In the genomic region with DNA sequence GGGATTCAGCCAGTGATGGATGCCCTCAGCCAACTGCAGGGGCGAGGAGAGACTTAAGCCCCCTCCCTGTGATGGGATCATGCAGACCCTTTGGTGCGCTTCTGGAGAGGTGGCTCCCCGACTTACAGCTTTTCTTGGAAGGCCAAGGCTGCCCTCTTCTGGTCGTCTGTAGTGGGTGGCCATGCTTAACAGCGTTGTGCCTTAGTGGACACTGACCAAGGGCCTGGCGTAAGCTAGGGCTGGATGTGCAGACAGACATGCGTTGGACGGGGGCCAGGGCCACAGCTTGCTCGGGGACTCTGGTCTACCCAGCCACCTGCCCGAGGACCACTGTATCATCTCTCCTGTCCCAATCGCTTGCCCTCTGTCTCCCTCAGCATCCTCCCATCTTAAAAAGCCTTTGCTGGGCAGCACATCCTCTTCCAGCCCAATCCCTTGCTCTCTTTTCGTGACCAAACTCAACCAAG, we compare ENCODE assay signal across 8 cellular contexts. TPM values are rescaled to one million over a fixed set of nuclear protein-coding genes. Genes with fewer than 3 reads are reported as not detected.
DNase-seq lines count a peak whose midpoint lies in the region; ATAC-seq, FAIRE-seq and TF ChIP-seq lines count a peak whose summit lies in the region.

No MANE protein-coding gene starts in this region.

- TF ChIP-seq CTCF in SK-N-SH (IDR thresholded peaks at IDR 0.05), result peak; percentile 80

- peak; percentile 93 for TF ChIP-seq RAD21 in SK-N-SH (IDR thresholded peaks at IDR 0.05; ENCODE audit: low read length)

- peaks cover 5 to 14% of the 10 kb centered on the region in 2 experiments; a peak in 1 of 4 replicates for H3K4me1 ChIP-seq in SK-N-SH (ENCODE audit: control insufficient read depth in 1 of 2, insufficient read depth in 2 of 2, low read depth in 1 of 2, low read length in 1 of 2)
- H3K4me1 ChIP-seq in small intestine (ENCODE audit: control insufficient read depth in 2 of 2, insufficient read depth in 1 of 2, low read depth in 1 of 2, low read length in 1 of 2), result no peaks in the 10 kb centered on the region

- WGBS in SK-N-SH (ENCODE audit: low lambda C conversion rate), result 31% methylated on average over 6 of the region's 12 CpGs
- 19 to 29% (median 27%) methylated on average over 12 of the region's 12 CpGs for WGBS in small intestine, 3 donors

- no peak overlapping the region for H3K4me2 ChIP-seq in SK-N-SH

- H3K9me2 ChIP-seq in SK-N-SH, result no peaks in the 10 kb centered on the region

- FAIRE-seq in small intestine (lab: Jason Lieb, UNC), result no peak

- DNase-seq in Daoy (ENCODE audit: low read depth), result peak; percentile 81
- DNase-seq in MV-4-11 (lab: John Stamatoyannopoulos, UW), result peak; percentile 66
- DNase-seq in SK-N-SH, result peak; percentile 80
- peak in 57 of 61 donors; percentile 18 to 84 (median 63) for DNase-seq in caudate nucleus (lab: John Stamatoyannopoulos, UW)
- DNase-seq in inferior parietal cortex (ENCODE audit: extremely low spot score), result peak; percentile 93
- peak; percentile 67 for DNase-seq in small intestine

- no peaks in the 10 kb centered on the region for H3F3A ChIP-seq in SK-N-SH (replicated peaks; ENCODE audit: insufficient read depth)

- CTCF ChIA-PET in SK-N-SH (lab: Yijun Ruan, JAX), result interaction anchor here (0.5 to 12.5 kb wide), 84 partner anchors 8 to 686 kb away, joined by 3 to 86 read pairs (median 4); a partner anchor contains a TSS

- no peak overlapping the region for H3K9ac ChIP-seq in SK-N-SH

- H3K9me3 ChIP-seq in SK-N-SH (no peaks in the 10 kb centered on the region), small intestine (ENCODE audit: control insufficient read depth, low read depth) (no peaks in the 10 kb centered on the region)

- H3K27ac ChIP-seq in SK-N-SH (ENCODE audit: low read depth in 2 of 2, low read length in 1 of 2) (no peak overlapping the region), caudate nucleus (ENCODE audit: low read depth, low read length) (no peak overlapping the region), small intestine (ENCODE audit: low read depth in 1 of 2, low read length in 1 of 2) (no peak overlapping the region)

- no peaks in the 10 kb centered on the region for H3K79me2 ChIP-seq in SK-N-SH (ENCODE audit: insufficient read depth)

- H3K27me3 ChIP-seq in SK-N-SH (ENCODE audit: insufficient read depth) (no peaks in the 10 kb centered on the region), small intestine (ENCODE audit: control insufficient read depth in 2 of 2, insufficient read depth in 2 of 2, low read length in 2 of 2) (no peaks in the 10 kb centered on the region)

- H3K36me3 ChIP-seq in SK-N-SH (replicated peaks in 1 of 2; ENCODE audit: control insufficient read depth in 1 of 2, insufficient read depth in 2 of 2, low read length in 1 of 2) (no peaks in the 10 kb centered on the region), small intestine (ENCODE audit: control insufficient read depth in 2 of 2, insufficient read depth in 2 of 2, low read length in 2 of 2) (no peaks in the 10 kb centered on the region)

- H4K20me1 ChIP-seq in SK-N-SH (ENCODE audit: insufficient read depth), result no peaks in the 10 kb centered on the region

- TF ChIP-seq EP300 in SK-N-SH (IDR thresholded peaks at IDR 0.05; ENCODE audit: borderline replicate concordance in 1 of 2, low read depth in 1 of 2, low read length in 1 of 2), result no peak

- no peak for ATAC-seq in GM21515 (IDR thresholded peaks at IDR 0.05; ENCODE audit: unreplicated experiment)
- no peak for ATAC-seq in HG02588 (IDR thresholded peaks at IDR 0.05; ENCODE audit: unreplicated experiment)

- H3K4me3 ChIP-seq in SK-N-SH (ENCODE audit: low read depth in 2 of 2, low read length in 1 of 2), result no peak overlapping the region; a peak in 1 of 4 replicates
- no peak overlapping the region for H3K4me3 ChIP-seq in small intestine (ENCODE audit: low read depth in 1 of 2, low read length in 2 of 2)

- no peak overlapping the region for H2AFZ ChIP-seq in SK-N-SH (ENCODE audit: low read depth)

- POLR2A ChIA-PET in SK-N-SH (lab: Yijun Ruan, JAX), result interaction anchor here (0.6 kb wide), 1 partner anchor 307 kb away, joined by 3 read pairs; no protein-coding TSS in a partner anchor

TF ChIP-seq in SK-N-SH, 30 proteins besides CTCF, POLR2A, EP300 and RAD21:
- TF ChIP-seq SMC3 (IDR thresholded peaks at IDR 0.05; ENCODE audit: low read depth, low read length) (peak; percentile 77), MXI1 (IDR thresholded peaks at IDR 0.05; ENCODE audit: low read depth, low read length) (peak; percentile 44; the same call in 1 of the 2 replicates), TAF1 (IDR thresholded peaks at IDR 0.05; ENCODE audit: borderline replicate concordance, low read depth, low read length) (no peak), FOXJ3 (CRISPR knock-in tag; IDR thresholded peaks at IDR 0.05) (no peak)

RNA-seq across cellular contexts. Expression of a gene that starts 5.5 kb away (rescaled TPM):
- total RNA-seq in Daoy (2014; rRNA removed; shearing (Covaris generic)), result 2.4 and 8.9 TPM in 2 replicates
- polyA plus RNA-seq in SK-N-SH (2012; rRNA removed) (17.8 and 20.6 TPM in 2 replicates), small intestine (1 to 10 TPM in 2 of 3 donors, not detected in 1; 1.1 to 1.6 TPM)
- 9.1 and 13.7 TPM in 2 replicates for polyA plus RNA-seq in SK-N-SH (2012; cell fraction: cytosol; rRNA removed)
- polyA plus RNA-seq in SK-N-SH (2012; cell fraction: nucleus; rRNA removed), result 50.0 and 58.2 TPM in 2 replicates

RNA-seq across cellular contexts. Expression of a gene that starts 49.7 kb away (rescaled TPM):
- total RNA-seq in Daoy (2014; rRNA removed; shearing (Covaris generic)), result 339 and 582 TPM in 2 replicates
- polyA plus RNA-seq in SK-N-SH (2012; rRNA removed) (191 and 212 TPM in 2 replicates), small intestine (100 to 1,000 TPM; 180 to 208 (median 202) TPM)
- polyA plus RNA-seq in SK-N-SH (2012; cell fraction: cytosol; rRNA removed), result 187 and 197 TPM in 2 replicates
- 219 and 258 TPM in 2 replicates for polyA plus RNA-seq in SK-N-SH (2012; cell fraction: nucleus; rRNA removed)
